In the genomic region with DNA sequence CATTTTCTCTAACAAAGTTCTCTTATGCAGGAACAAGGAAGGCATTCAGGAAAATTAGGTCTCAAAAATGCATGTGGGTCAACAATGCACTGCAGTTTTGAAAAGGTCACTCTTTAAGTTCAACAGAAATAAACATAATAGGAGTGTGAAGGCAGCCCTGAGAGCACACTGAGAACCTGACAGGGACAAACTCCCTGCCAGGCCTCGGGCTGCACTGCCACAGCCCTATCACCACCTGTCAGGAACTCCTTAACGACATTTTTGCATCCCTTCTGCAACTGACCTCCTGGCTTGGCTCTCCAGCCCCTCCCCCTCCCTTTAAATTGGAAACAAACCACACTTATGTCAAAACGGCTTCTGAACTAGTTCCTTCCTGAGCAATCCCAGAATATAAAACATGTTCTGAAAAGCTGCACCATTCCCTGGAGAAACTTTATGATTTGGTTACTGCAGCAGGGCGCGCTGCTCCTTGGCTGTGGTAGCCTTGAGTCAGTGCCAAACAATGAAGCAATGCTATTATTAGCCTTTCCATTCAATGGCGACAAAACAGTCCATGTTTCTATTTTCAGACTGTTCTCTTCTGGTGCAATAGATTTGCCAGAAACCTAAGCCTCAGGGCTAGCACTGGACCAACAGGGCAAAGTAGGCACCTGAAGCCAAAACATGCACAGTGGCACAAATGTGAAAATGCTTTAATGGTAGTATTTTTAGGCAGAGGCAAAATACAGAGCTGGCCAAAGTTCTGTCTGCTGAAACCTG, we compare ENCODE assay signal across 8 cellular contexts.
DNase-seq lines count a peak whose midpoint lies in the region; ATAC-seq and TF ChIP-seq lines count a peak whose summit lies in the region.

No MANE protein-coding gene starts in this region.

- H3K27ac ChIP-seq in liver (ENCODE audit: low read depth in 1 of 2, low read length in 2 of 2) (peak overlapping the region; percentile 90 to 91), tibial nerve (peak overlapping the region; percentile 53 to 85 (median 74))

- DNase-seq in DMS53 treated with DMSO at 0.1 percent for 48 hours (lab: John Stamatoyannopoulos, UW; ENCODE audit: unreplicated experiment) = peak; percentile 56
- peak; percentile 26 for DNase-seq in NCI-H2227 (lab: John Stamatoyannopoulos, UW; ENCODE audit: unreplicated experiment)
- peak; percentile 86 for DNase-seq in cerebellum (ENCODE audit: low spot score)
- DNase-seq in tibial nerve (ENCODE audit: low spot score in 2 of 2) = peak; percentile 37 to 77
- DNase-seq in activated gamma-delta T cell treated with Interleukin-2 at 50 U/mL for 16 hours = no peak
- no peak for DNase-seq in NCI-H1930 (lab: John Stamatoyannopoulos, UW)

- H3K9me3 ChIP-seq in liver (ENCODE audit: control insufficient read depth in 4 of 4, low read length in 3 of 4) = no peaks in the 10 kb centered on the region
- no peaks in the 10 kb centered on the region for H3K9me3 ChIP-seq in tibial nerve

- TF ChIP-seq POLR2A in tibial nerve (IDR thresholded peaks at IDR 0.05) = no peak

- peak; percentile 85 to 86 for TF ChIP-seq RAD21 in liver (IDR thresholded peaks at IDR 0.05)

- H3K9ac ChIP-seq in liver (ENCODE audit: low read depth in 1 of 2, low read length in 2 of 2) = peak overlapping the region; percentile 12 to 41

- H3K36me3 ChIP-seq in liver (ENCODE audit: control insufficient read depth in 4 of 4, insufficient read depth in 3 of 4, low read depth in 1 of 4, low read length in 3 of 4) (no peaks in the 10 kb centered on the region), tibial nerve (no peaks in the 10 kb centered on the region)

- TF ChIP-seq EP300 in tibial nerve (IDR thresholded peaks at IDR 0.05) = peak in 1 of 2 donors; percentile 95

- no peak for ATAC-seq in GM19023 (IDR thresholded peaks at IDR 0.05; ENCODE audit: unreplicated experiment)

- H3K4me3 ChIP-seq in liver (ENCODE audit: low read depth in 1 of 3, low read length in 3 of 3) = no peak overlapping the region
- no peak overlapping the region for H3K4me3 ChIP-seq in tibial nerve

- peaks cover 8 to 43% (median 29%) of the 10 kb centered on the region in 4 donors for H3K4me1 ChIP-seq in liver (ENCODE audit: control insufficient read depth in 4 of 4, insufficient read depth in 4 of 4, low read length in 3 of 4)
- H3K4me1 ChIP-seq in tibial nerve = peaks cover 3 to 61% (median 35%) of the 10 kb centered on the region in 4 donors

- H3K27me3 ChIP-seq in liver (ENCODE audit: control insufficient read depth in 4 of 4, insufficient read depth in 4 of 4, low read length in 3 of 4) (no peaks in the 10 kb centered on the region), tibial nerve (no peaks in the 10 kb centered on the region)

- TF ChIP-seq CTCF in liver (IDR thresholded peaks at IDR 0.05; ENCODE audit: low read depth, low read length, missing input control) (peak; percentile 25), tibial nerve (IDR thresholded peaks at IDR 0.05) (no peak)

- WGBS in liver = 4% methylated on average over 6 of the region's 6 CpGs
- WGBS in tibial nerve, 2 donors = 1 to 4% methylated on average over 6 of the region's 6 CpGs

TF ChIP-seq in liver, 16 proteins besides CTCF, POLR2A, EP300 and RAD21:
- TF ChIP-seq EGR1 (IDR thresholded peaks at IDR 0.05; ENCODE audit: low read depth in 2 of 2) (peak; percentile 36 to 88), JUND (IDR thresholded peaks at IDR 0.05) (peak; percentile 81 to 84), HNF4A (conservative IDR thresholded peaks at IDR 0.05) (peak; percentile 94), SP1 (IDR thresholded peaks at IDR 0.05) (peak; percentile 97), GABPA (IDR thresholded peaks at IDR 0.05 in 1 of 2, conservative IDR thresholded peaks at IDR 0.05 in 1 of 2) (no peak), FOXA1 (IDR thresholded peaks at IDR 0.05) (no peak), YY1 (IDR thresholded peaks at IDR 0.05) (peak; percentile 97), HNF4G (IDR thresholded peaks at IDR 0.05) (peak; percentile 68), RXRA (IDR thresholded peaks at IDR 0.05) (peak; percentile 77 to 91), TAF1 (conservative IDR thresholded peaks at IDR 0.05) (peak; percentile 60), FOXA2 (IDR thresholded peaks at IDR 0.05) (peak; percentile 83), NR2F2 (IDR thresholded peaks at IDR 0.05) (peak; percentile 66)
- TF ChIP-seq, protein P1, sequence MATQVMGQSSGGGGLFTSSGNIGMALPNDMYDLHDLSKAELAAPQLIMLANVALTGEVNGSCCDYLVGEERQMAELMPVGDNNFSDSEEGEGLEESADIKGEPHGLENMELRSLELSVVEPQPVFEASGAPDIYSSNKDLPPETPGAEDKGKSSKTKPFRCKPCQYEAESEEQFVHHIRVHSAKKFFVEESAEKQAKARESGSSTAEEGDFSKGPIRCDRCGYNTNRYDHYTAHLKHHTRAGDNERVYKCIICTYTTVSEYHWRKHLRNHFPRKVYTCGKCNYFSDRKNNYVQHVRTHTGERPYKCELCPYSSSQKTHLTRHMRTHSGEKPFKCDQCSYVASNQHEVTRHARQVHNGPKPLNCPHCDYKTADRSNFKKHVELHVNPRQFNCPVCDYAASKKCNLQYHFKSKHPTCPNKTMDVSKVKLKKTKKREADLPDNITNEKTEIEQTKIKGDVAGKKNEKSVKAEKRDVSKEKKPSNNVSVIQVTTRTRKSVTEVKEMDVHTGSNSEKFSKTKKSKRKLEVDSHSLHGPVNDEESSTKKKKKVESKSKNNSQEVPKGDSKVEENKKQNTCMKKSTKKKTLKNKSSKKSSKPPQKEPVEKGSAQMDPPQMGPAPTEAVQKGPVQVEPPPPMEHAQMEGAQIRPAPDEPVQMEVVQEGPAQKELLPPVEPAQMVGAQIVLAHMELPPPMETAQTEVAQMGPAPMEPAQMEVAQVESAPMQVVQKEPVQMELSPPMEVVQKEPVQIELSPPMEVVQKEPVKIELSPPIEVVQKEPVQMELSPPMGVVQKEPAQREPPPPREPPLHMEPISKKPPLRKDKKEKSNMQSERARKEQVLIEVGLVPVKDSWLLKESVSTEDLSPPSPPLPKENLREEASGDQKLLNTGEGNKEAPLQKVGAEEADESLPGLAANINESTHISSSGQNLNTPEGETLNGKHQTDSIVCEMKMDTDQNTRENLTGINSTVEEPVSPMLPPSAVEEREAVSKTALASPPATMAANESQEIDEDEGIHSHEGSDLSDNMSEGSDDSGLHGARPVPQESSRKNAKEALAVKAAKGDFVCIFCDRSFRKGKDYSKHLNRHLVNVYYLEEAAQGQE (IDR thresholded peaks at IDR 0.05) = peak; percentile 88
- TF ChIP-seq, protein P2, sequence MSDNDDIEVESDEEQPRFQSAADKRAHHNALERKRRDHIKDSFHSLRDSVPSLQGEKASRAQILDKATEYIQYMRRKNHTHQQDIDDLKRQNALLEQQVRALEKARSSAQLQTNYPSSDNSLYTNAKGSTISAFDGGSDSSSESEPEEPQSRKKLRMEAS (IDR thresholded peaks at IDR 0.05) = peak; percentile 83
- TF ChIP-seq, protein P3, sequence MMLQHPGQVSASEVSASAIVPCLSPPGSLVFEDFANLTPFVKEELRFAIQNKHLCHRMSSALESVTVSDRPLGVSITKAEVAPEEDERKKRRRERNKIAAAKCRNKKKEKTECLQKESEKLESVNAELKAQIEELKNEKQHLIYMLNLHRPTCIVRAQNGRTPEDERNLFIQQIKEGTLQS (IDR thresholded peaks at IDR 0.05) = peak; percentile 76
- TF ChIP-seq, protein P4, sequence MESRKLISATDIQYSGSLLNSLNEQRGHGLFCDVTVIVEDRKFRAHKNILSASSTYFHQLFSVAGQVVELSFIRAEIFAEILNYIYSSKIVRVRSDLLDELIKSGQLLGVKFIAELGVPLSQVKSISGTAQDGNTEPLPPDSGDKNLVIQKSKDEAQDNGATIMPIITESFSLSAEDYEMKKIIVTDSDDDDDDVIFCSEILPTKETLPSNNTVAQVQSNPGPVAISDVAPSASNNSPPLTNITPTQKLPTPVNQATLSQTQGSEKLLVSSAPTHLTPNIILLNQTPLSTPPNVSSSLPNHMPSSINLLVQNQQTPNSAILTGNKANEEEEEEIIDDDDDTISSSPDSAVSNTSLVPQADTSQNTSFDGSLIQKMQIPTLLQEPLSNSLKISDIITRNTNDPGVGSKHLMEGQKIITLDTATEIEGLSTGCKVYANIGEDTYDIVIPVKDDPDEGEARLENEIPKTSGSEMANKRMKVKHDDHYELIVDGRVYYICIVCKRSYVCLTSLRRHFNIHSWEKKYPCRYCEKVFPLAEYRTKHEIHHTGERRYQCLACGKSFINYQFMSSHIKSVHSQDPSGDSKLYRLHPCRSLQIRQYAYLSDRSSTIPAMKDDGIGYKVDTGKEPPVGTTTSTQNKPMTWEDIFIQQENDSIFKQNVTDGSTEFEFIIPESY (IDR thresholded peaks at IDR 0.05) = peak; percentile 91

Comparison
In these comparisons a context has a peak if more than half of its experiments do, and no peak if none do; other contexts are left out.
1. DNase-seq: peak in DMS53 treated with DMSO at 0.1 percent for 48 hours (single experiment), NCI-H2227 (single experiment), cerebellum (single experiment) and tibial nerve (2 of 2); none in activated gamma-delta T cell treated with Interleukin-2 at 50 U/mL for 16 hours (single experiment) and NCI-H1930 (0 of 2).